ENCODE assay signal across 24 cellular contexts in genomic region chr4:122172266-122172665, GRCh38.
"Had no signal": no experiment of that assay in that cellular context is flagged by ENCODE, and none has a peak within 500 bp of the region (broad histone marks: within the 10 kb centered on the region; RNA-seq: fewer than 3 reads in every experiment).

No MANE protein-coding gene starts in this region.

- H3K4me1 ChIP-seq: SJSA1 had no signal

- H3K27ac ChIP-seq: HL-60, SJSA1, SK-N-MC had no signal

- FAIRE-seq: HTR-8/SVneo, RCC 7860 had no signal

- H3K4me3 ChIP-seq: SJSA1, SK-N-MC had no signal

- H3K27me3 ChIP-seq: SJSA1 had no signal

- DNase-seq: KBM-7, MV-4-11, NCI-H1048, NCI-H1105, NCI-H1417, NCI-H146, NCI-H1694 treated with DMSO at 0.1 percent for 48 hours, NCI-H2029, NCI-H2081 treated with DMSO at 0.1 percent for 48 hours, NCI-H2171, NCI-H226, NCI-H446, NCI-H510A, NCI-H524 treated with DMSO at 0.1 percent for 48 hours, NCI-H69, NCI-H774, Right ventricle myocardium superior, RPMI8226, SIG-M5 had no signal

- H3K9me3 ChIP-seq: SJSA1 had no signal
